Comparison of ENCODE assay signal across 10 cellular contexts in the genomic region with DNA sequence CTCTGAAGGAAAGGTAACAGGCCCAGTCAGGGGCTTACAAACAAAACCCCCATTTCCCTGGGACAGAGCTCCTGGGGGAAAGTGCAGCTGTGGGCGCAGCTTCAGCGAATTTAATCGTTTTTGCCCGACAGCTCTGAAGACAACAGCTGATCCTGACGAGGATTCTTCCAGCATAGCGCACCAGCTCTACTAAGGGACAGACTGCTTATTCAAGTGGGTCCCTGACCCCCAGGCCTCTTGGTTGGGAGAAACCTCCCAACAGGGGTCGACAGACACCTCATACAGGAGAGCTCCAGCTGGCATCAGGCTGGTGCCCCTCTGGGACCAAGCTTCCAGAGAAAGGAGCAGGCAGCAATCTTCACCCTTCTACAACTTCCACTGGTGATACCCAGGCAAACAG.
"Had no signal": no experiment of that assay in that cellular context is flagged by ENCODE, and none has a peak within 500 bp of the region (broad histone marks: within the 10 kb centered on the region; RNA-seq: fewer than 3 reads in every experiment).

No MANE protein-coding gene starts in this region.

- ATAC-seq: GM23338, HCT116 had no signal

- H3K9me3 ChIP-seq: HAP-1 had no signal

- H2AFZ ChIP-seq: GM23248, GM23338 had no signal

- H3K27ac ChIP-seq: GM23248 had no signal

- H3K4me1 Mint-ChIP-seq: GM23338 had no signal

- H3K27ac Mint-ChIP-seq: GM23338, H9, HFFc6 had no signal

- H3K4me1 ChIP-seq: HAP-1 had no signal

- FAIRE-seq: H54 had no signal

- H3K36me3 ChIP-seq: HAP-1 had no signal

- H3K4me3 ChIP-seq: GM23248, GM23338, HAP-1 had no signal

- H3K9ac ChIP-seq: GM23248 had no signal

- H3K4me2 ChIP-seq: GM23338 had no signal

- DNase-seq: GM23248, GOT3, H7, H9, HCEC 1CT, HFFc6 had no signal

- H3K4me3 Mint-ChIP-seq: GM23338, H9, HFFc6 had no signal
